Comparison of ENCODE assay signal across 14 cellular contexts in the genomic region with DNA sequence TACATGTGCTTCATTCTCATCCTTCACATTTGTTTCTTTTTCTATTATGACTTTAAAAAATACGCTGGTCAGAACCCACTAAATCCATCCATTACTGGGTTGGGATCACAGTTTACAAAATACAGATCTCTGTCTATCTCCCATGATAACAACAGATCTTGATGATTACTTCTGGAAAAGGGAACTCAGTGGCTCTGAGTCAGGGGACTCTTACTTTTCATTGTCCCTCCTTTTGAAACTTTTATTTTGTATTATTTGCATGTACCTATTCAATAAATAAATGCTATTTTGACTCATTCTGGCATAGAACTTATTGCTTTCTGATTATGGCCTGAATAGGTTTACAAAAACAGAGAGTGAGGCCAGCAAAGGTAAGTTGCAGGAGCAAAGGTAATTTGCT. TPM values are rescaled to one million over a fixed set of nuclear protein-coding genes. Genes with fewer than 3 reads are reported as not detected.
DNase-seq lines count a peak whose midpoint lies in the region; ATAC-seq and TF ChIP-seq lines count a peak whose summit lies in the region.
"Had no signal": no experiment of that assay in that cellular context is flagged by ENCODE, and none has a peak within 500 bp of the region (broad histone marks: within the 10 kb centered on the region; RNA-seq: fewer than 3 reads in every experiment).

No MANE protein-coding gene starts in this region.

- DNase-seq in activated CD8-positive, alpha-beta T cell treated with anti-CD3 and anti-CD28 coated beads for 36 hours = no peak
- no peak for DNase-seq in activated CD8-positive, alpha-beta T cell treated with anti-CD3 and anti-CD28 coated beads, Interleukin-2, amount 10 ng/mL, durations not matched to agents 7 days and 5 days
- DNase-seq in Karpas-422 (peak; percentile 29), ecto neural progenitor cell (ENCODE audit: low spot score) (no peak), NCI-H2081 treated with DMSO at 0.1 percent for 48 hours (lab: John Stamatoyannopoulos, UW) (no peak)
- DNase-seq in effector memory CD8-positive, alpha-beta T cell = no peak
- no peak for DNase-seq in stimulated activated effector memory CD8-positive, alpha-beta T cell treated with anti-CD3 and anti-CD28 coated beads, Interleukin-12 subunit alpha, Interleukin-12 subunit beta, amount 100 ng/mL, for 72 hours (ENCODE audit: low spot score in 2 of 2)
- no peak for DNase-seq in activated T-cell treated with anti-CD3 and anti-CD28 coated beads, Interleukin-2, amount 50 U/mL, for 4 hours
- DNase-seq: 8988T, Caco-2, H9 had no signal

- H3K9me2 ChIP-seq in Karpas-422 (replicated peaks; ENCODE audit: insufficient read depth, low read length) = no peaks in the 10 kb centered on the region

- no peaks in the 10 kb centered on the region for H3K79me2 ChIP-seq in Karpas-422 (ENCODE audit: low read length)

- peak overlapping the region; percentile 82 for H3K27ac Mint-ChIP-seq in activated CD8-positive, alpha-beta T cell treated with anti-CD3 and anti-CD28 coated beads for 36 hours
- H3K27ac Mint-ChIP-seq in activated CD8-positive, alpha-beta T cell treated with anti-CD3 and anti-CD28 coated beads, Interleukin-2, amount 10 ng/mL, durations not matched to agents 7 days and 5 days = no peak overlapping the region
- H3K27ac Mint-ChIP-seq in effector memory CD8-positive, alpha-beta T cell = peak overlapping the region; percentile 69 to 81
- peak overlapping the region; percentile 67 for H3K27ac Mint-ChIP-seq in stimulated activated effector memory CD8-positive, alpha-beta T cell treated with anti-CD3 and anti-CD28 coated beads, Interleukin-12 subunit alpha, Interleukin-12 subunit beta, amount 100 ng/mL, for 72 hours
- H3K27ac Mint-ChIP-seq: CD14-positive monocyte, H9 had no signal

- H3K36me3 ChIP-seq in Karpas-422 (ENCODE audit: insufficient read depth, low read length) = no peaks in the 10 kb centered on the region
- H3K36me3 ChIP-seq: BLaER1 had no signal

- TF ChIP-seq CTCF in activated CD8-positive, alpha-beta T cell treated with anti-CD3 and anti-CD28 coated beads for 36 hours (IDR thresholded peaks at IDR 0.05) = no peak

- H2AFZ ChIP-seq in Karpas-422 (ENCODE audit: low read length) = no peak overlapping the region

- POLR2A ChIA-PET in activated CD8-positive, alpha-beta T cell treated with anti-CD3 and anti-CD28 coated beads for 36 hours (lab: Charles Lee) = interaction anchor here (1.2 to 1.5 kb wide), 2 partner anchors 12 to 120 kb away, joined by 3 to 6 read pairs; partner anchors contain the start of gene RASGRP1
- POLR2A ChIA-PET in activated CD8-positive, alpha-beta T cell treated with anti-CD3 and anti-CD28 coated beads, Interleukin-2, amount 10 ng/mL, durations not matched to agents 7 days and 5 days (lab: Charles Lee) = interaction anchor here (0.9 to 1.1 kb wide), 2 partner anchors 12 to 35 kb away, joined by 4 to 5 read pairs; no protein-coding TSS in a partner anchor

- no peaks in the 10 kb centered on the region for H3K4me1 ChIP-seq in Karpas-422 (ENCODE audit: low read length)
- H3K4me1 ChIP-seq: BLaER1, Caco-2 had no signal

- intact Hi-C loops in activated CD8-positive, alpha-beta T cell treated with anti-CD3 and anti-CD28 coated beads for 36 hours (cut with micrococcal nuclease) = no loop called here

- H3K27ac ChIP-seq in Karpas-422 (ENCODE audit: low read length) = no peak overlapping the region
- H3K27ac ChIP-seq: BLaER1 had no signal

- ATAC-seq in activated CD8-positive, alpha-beta T cell treated with anti-CD3 and anti-CD28 coated beads for 36 hours = no peak
- ATAC-seq in activated CD8-positive, alpha-beta T cell treated with anti-CD3 and anti-CD28 coated beads, Interleukin-2, amount 10 ng/mL, durations not matched to agents 7 days and 5 days = no peak
- ATAC-seq in effector memory CD8-positive, alpha-beta T cell (replicated peaks) = no peak
- no peak for ATAC-seq in stimulated activated effector memory CD8-positive, alpha-beta T cell treated with anti-CD3 and anti-CD28 coated beads, Interleukin-12 subunit alpha, Interleukin-12 subunit beta, amount 100 ng/mL, for 72 hours
- no peak for ATAC-seq in activated T-cell treated with anti-CD3 and anti-CD28 coated beads, Interleukin-2, amount 50 U/mL, for 4 hours

- no peaks in the 10 kb centered on the region for H3K27me3 ChIP-seq in Karpas-422 (ENCODE audit: low read length)
- H3K27me3 ChIP-seq: BLaER1 had no signal

- H3K9ac ChIP-seq in Karpas-422 (ENCODE audit: low read length) = no peak overlapping the region
- H3K9ac ChIP-seq: BLaER1 had no signal

- H3K9me3 ChIP-seq in Karpas-422 (ENCODE audit: low read length) = no peaks in the 10 kb centered on the region
- H3K9me3 ChIP-seq: Caco-2 had no signal

- H3K36me3 Mint-ChIP-seq in activated CD8-positive, alpha-beta T cell treated with anti-CD3 and anti-CD28 coated beads for 36 hours (ENCODE audit: low read depth) = no peaks in the 10 kb centered on the region
- H3K36me3 Mint-ChIP-seq in activated CD8-positive, alpha-beta T cell treated with anti-CD3 and anti-CD28 coated beads, Interleukin-2, amount 10 ng/mL, durations not matched to agents 7 days and 5 days (ENCODE audit: low read depth) = peaks cover 2% of the 10 kb centered on the region
- H3K36me3 Mint-ChIP-seq in effector memory CD8-positive, alpha-beta T cell (ENCODE audit: insufficient read depth) = peaks cover 5% of the 10 kb centered on the region
- H3K36me3 Mint-ChIP-seq in stimulated activated effector memory CD8-positive, alpha-beta T cell treated with anti-CD3 and anti-CD28 coated beads, Interleukin-12 subunit alpha, Interleukin-12 subunit beta, amount 100 ng/mL, for 72 hours = no peaks in the 10 kb centered on the region
- no peaks in the 10 kb centered on the region for H3K36me3 Mint-ChIP-seq in activated T-cell treated with anti-CD3 and anti-CD28 coated beads, Interleukin-2, amount 50 U/mL, for 4 hours (ENCODE audit: insufficient read depth)
- H3K36me3 Mint-ChIP-seq: CD14-positive monocyte had no signal

- peaks cover 5% of the 10 kb centered on the region for H3K9me3 Mint-ChIP-seq in activated CD8-positive, alpha-beta T cell treated with anti-CD3 and anti-CD28 coated beads for 36 hours
- H3K9me3 Mint-ChIP-seq in activated CD8-positive, alpha-beta T cell treated with anti-CD3 and anti-CD28 coated beads, Interleukin-2, amount 10 ng/mL, durations not matched to agents 7 days and 5 days (ENCODE audit: insufficient read depth) = no peaks in the 10 kb centered on the region
- no peaks in the 10 kb centered on the region for H3K9me3 Mint-ChIP-seq in effector memory CD8-positive, alpha-beta T cell
- no peaks in the 10 kb centered on the region for H3K9me3 Mint-ChIP-seq in stimulated activated effector memory CD8-positive, alpha-beta T cell treated with anti-CD3 and anti-CD28 coated beads, Interleukin-12 subunit alpha, Interleukin-12 subunit beta, amount 100 ng/mL, for 72 hours
- peaks cover 3% of the 10 kb centered on the region for H3K9me3 Mint-ChIP-seq in activated T-cell treated with anti-CD3 and anti-CD28 coated beads, Interleukin-2, amount 50 U/mL, for 4 hours

- no peaks in the 10 kb centered on the region for H3K27me3 Mint-ChIP-seq in activated CD8-positive, alpha-beta T cell treated with anti-CD3 and anti-CD28 coated beads for 36 hours
- H3K27me3 Mint-ChIP-seq in activated CD8-positive, alpha-beta T cell treated with anti-CD3 and anti-CD28 coated beads, Interleukin-2, amount 10 ng/mL, durations not matched to agents 7 days and 5 days (ENCODE audit: low read depth) = no peaks in the 10 kb centered on the region
- H3K27me3 Mint-ChIP-seq in effector memory CD8-positive, alpha-beta T cell = no peaks in the 10 kb centered on the region
- no peaks in the 10 kb centered on the region for H3K27me3 Mint-ChIP-seq in activated T-cell treated with anti-CD3 and anti-CD28 coated beads, Interleukin-2, amount 50 U/mL, for 4 hours (ENCODE audit: low read depth)

- no peaks in the 10 kb centered on the region for H4K20me1 ChIP-seq in Karpas-422 (ENCODE audit: insufficient read depth, low read depth, low read length)
- H4K20me1 ChIP-seq: BLaER1 had no signal

- H3K4me2 ChIP-seq in Karpas-422 (ENCODE audit: low read depth, low read length, poor library complexity, severe bottlenecking) = no peak overlapping the region
- H3K4me2 ChIP-seq: BLaER1 had no signal

- H3K4me3 Mint-ChIP-seq in activated CD8-positive, alpha-beta T cell treated with anti-CD3 and anti-CD28 coated beads for 36 hours = no peak overlapping the region
- H3K4me3 Mint-ChIP-seq in activated CD8-positive, alpha-beta T cell treated with anti-CD3 and anti-CD28 coated beads, Interleukin-2, amount 10 ng/mL, durations not matched to agents 7 days and 5 days = no peak overlapping the region
- peak overlapping the region; percentile 24 to 62 for H3K4me3 Mint-ChIP-seq in effector memory CD8-positive, alpha-beta T cell
- H3K4me3 Mint-ChIP-seq in stimulated activated effector memory CD8-positive, alpha-beta T cell treated with anti-CD3 and anti-CD28 coated beads, Interleukin-12 subunit alpha, Interleukin-12 subunit beta, amount 100 ng/mL, for 72 hours = no peak overlapping the region
- no peak overlapping the region for H3K4me3 Mint-ChIP-seq in activated T-cell treated with anti-CD3 and anti-CD28 coated beads, Interleukin-2, amount 50 U/mL, for 4 hours
- H3K4me3 Mint-ChIP-seq: CD14-positive monocyte, H9 had no signal

- H3K4me1 Mint-ChIP-seq in activated CD8-positive, alpha-beta T cell treated with anti-CD3 and anti-CD28 coated beads for 36 hours (ENCODE audit: low read depth) = peaks cover 33% of the 10 kb centered on the region
- peaks cover 25% of the 10 kb centered on the region for H3K4me1 Mint-ChIP-seq in activated CD8-positive, alpha-beta T cell treated with anti-CD3 and anti-CD28 coated beads, Interleukin-2, amount 10 ng/mL, durations not matched to agents 7 days and 5 days (ENCODE audit: low read depth)
- H3K4me1 Mint-ChIP-seq in effector memory CD8-positive, alpha-beta T cell (ENCODE audit: low read depth in 2 of 2) = peaks cover 27 to 50% of the 10 kb centered on the region in 2 donors
- peaks cover 31% of the 10 kb centered on the region for H3K4me1 Mint-ChIP-seq in stimulated activated effector memory CD8-positive, alpha-beta T cell treated with anti-CD3 and anti-CD28 coated beads, Interleukin-12 subunit alpha, Interleukin-12 subunit beta, amount 100 ng/mL, for 72 hours
- peaks cover 32% of the 10 kb centered on the region for H3K4me1 Mint-ChIP-seq in activated T-cell treated with anti-CD3 and anti-CD28 coated beads, Interleukin-2, amount 50 U/mL, for 4 hours (ENCODE audit: low read depth)
- H3K4me1 Mint-ChIP-seq: CD14-positive monocyte had no signal

- CTCF ChIA-PET in activated CD8-positive, alpha-beta T cell treated with anti-CD3 and anti-CD28 coated beads for 36 hours (lab: Charles Lee) = interaction anchor here (2.0 kb wide), 1 partner anchor 12 kb away, joined by 6 read pairs; the partner anchor contains the start of gene RASGRP1
- CTCF ChIA-PET in activated CD8-positive, alpha-beta T cell treated with anti-CD3 and anti-CD28 coated beads, Interleukin-2, amount 10 ng/mL, durations not matched to agents 7 days and 5 days (lab: Charles Lee) = no interaction called here

- no peak overlapping the region for H3K4me3 ChIP-seq in Karpas-422 (ENCODE audit: low read length)
- H3K4me3 ChIP-seq: BLaER1 had no signal

RNA-seq across cellular contexts. Expression of gene RASGRP1, which starts 11.6 kb away (rescaled TPM):
- 100 to 1,000 TPM; 105 to 106 TPM for total RNA-seq in activated CD8-positive, alpha-beta T cell treated with anti-CD3 and anti-CD28 coated beads for 36 hours
- total RNA-seq in activated CD8-positive, alpha-beta T cell treated with anti-CD3 and anti-CD28 coated beads, Interleukin-2, amount 10 ng/mL, durations not matched to agents 7 days and 5 days = 100 to 1,000 TPM; 161 to 165 TPM
- 51.2 and 71.1 TPM in 2 replicates for total RNA-seq in Karpas-422 (2014; rRNA removed; shearing (Covaris generic); ENCODE audit: low replicate concordance)
- 10 to 100 TPM; 36.9 to 55.5 (median 47.6) TPM for total RNA-seq in activated T-cell treated with anti-CD3 and anti-CD28 coated beads, Interleukin-2, amount 50 U/mL, for 4 hours
- total RNA-seq: A673 had no signal

Comparison
In these comparisons a context has a peak if more than half of its experiments do, and no peak if none do; other contexts are left out.
1. H3K4me3 Mint-ChIP-seq: peak in effector memory CD8-positive, alpha-beta T cell (2 of 2); none in activated CD8-positive, alpha-beta T cell treated with anti-CD3 and anti-CD28 coated beads for 36 hours (single experiment), activated CD8-positive, alpha-beta T cell treated with anti-CD3 and anti-CD28 coated beads, Interleukin-2, amount 10 ng/mL, durations not matched to agents 7 days and 5 days (single experiment), stimulated activated effector memory CD8-positive, alpha-beta T cell treated with anti-CD3 and anti-CD28 coated beads, Interleukin-12 subunit alpha, Interleukin-12 subunit beta, amount 100 ng/mL, for 72 hours (single experiment) and activated T-cell treated with anti-CD3 and anti-CD28 coated beads, Interleukin-2, amount 50 U/mL, for 4 hours (single experiment).